Comparison of ENCODE assay signal across 11 cellular contexts in the genomic region with DNA sequence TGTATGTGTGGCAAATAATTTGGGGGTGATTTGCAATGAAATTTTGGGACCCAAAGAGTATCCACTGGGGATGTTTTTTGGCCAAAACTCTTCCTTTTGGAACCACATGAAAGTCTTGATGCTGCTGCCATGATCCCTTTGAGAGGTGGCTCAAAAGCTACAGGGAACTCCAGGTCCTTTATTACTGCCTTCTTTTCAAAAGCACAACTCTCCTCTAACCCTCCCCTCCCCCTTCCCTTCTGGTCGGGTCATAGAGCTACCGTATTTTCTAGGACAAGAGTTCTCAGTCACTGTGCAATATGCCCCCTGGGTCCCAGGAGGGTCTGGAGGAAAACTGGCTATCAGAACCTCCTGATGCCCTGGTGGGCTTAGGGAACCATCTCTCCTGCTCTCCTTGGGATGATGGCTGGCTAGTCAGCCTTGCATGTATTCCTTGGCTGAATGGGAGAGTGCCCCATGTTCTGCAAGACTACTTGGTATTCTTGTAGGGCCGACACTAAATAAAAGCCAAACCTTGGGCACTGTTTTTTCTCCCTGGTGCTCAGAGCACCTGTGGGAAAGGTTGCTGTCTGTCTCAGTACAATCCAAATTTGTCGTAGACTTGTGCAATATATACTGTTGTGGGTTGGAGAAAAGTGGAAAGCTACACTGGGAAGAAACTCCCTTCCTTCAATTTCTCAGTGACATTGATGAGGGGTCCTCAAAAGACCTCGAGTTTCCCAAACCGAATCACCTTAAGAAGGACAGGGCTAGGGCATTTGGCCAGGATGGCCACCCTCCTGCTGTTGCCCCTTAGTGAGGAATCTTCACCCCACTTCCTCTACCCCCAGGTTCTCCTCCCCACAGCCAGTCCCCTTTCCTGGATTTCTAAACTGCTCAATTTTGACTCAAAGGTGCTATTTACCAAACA. TPM values are rescaled to one million over a fixed set of nuclear protein-coding genes. Genes with fewer than 3 reads are reported as not detected.
DNase-seq lines count a peak whose midpoint lies in the region; ATAC-seq and TF ChIP-seq lines count a peak whose summit lies in the region.
"Had no signal": no experiment of that assay in that cellular context is flagged by ENCODE, and none has a peak within 500 bp of the region (broad histone marks: within the 10 kb centered on the region; RNA-seq: fewer than 3 reads in every experiment).

No MANE protein-coding gene starts in this region.

- intact Hi-C loops in stomach (cut with DNase I; ENCODE audit: low total_unique reads) = no loop called here

- H3K27me3 ChIP-seq in iPS-20b (ENCODE audit: insufficient read depth, low read length) (peaks cover 83% of the 10 kb centered on the region), stomach (no peaks in the 10 kb centered on the region)

- TF ChIP-seq EP300 in stomach (IDR thresholded peaks at IDR 0.05) = no peak

- no peaks in the 10 kb centered on the region for H3K27me3 Mint-ChIP-seq in activated T-cell treated with anti-CD3 and anti-CD28 coated beads, Interleukin-2, amount 50 U/mL, for 4 hours (ENCODE audit: low read depth)

- peak overlapping the region; percentile 99 for H3K4me3 Mint-ChIP-seq in activated T-cell treated with anti-CD3 and anti-CD28 coated beads, Interleukin-2, amount 50 U/mL, for 4 hours

- H3K9me3 Mint-ChIP-seq in activated T-cell treated with anti-CD3 and anti-CD28 coated beads, Interleukin-2, amount 50 U/mL, for 4 hours = no peaks in the 10 kb centered on the region

- H3K9ac ChIP-seq in iPS-20b (ENCODE audit: low read depth, low read length) = peak overlapping the region; percentile 6; the same call in 1 of the 2 replicates

- H3K4me1 ChIP-seq in iPS-20b (ENCODE audit: insufficient read depth, low read length) = peaks cover 23% of the 10 kb centered on the region
- peaks cover 25 to 64% (median 55%) of the 10 kb centered on the region in 4 donors for H3K4me1 ChIP-seq in stomach

- peaks cover 61% of the 10 kb centered on the region for H3K4me1 Mint-ChIP-seq in activated T-cell treated with anti-CD3 and anti-CD28 coated beads, Interleukin-2, amount 50 U/mL, for 4 hours (ENCODE audit: low read depth)

- no peak for TF ChIP-seq CTCF in stomach (IDR thresholded peaks at IDR 0.05)

- H3K36me3 Mint-ChIP-seq in activated T-cell treated with anti-CD3 and anti-CD28 coated beads, Interleukin-2, amount 50 U/mL, for 4 hours (ENCODE audit: insufficient read depth) = peaks cover 47% of the 10 kb centered on the region

- H3K9me3 ChIP-seq in iPS-20b (ENCODE audit: insufficient read depth, low read depth, low read length) (no peaks in the 10 kb centered on the region), stomach (no peaks in the 10 kb centered on the region)

- no peak for ATAC-seq in activated T-cell treated with anti-CD3 and anti-CD28 coated beads, Interleukin-2, amount 50 U/mL, for 4 hours
- no peak for ATAC-seq in left lobe of liver

- H3K4me3 ChIP-seq in iPS-20b (ENCODE audit: low read length) = peak overlapping the region; percentile 56
- H3K4me3 ChIP-seq in stomach = peak overlapping the region; percentile 76 to 99 (median 92)

- 20 to 44% (median 32%) methylated on average over 6 of the region's 6 CpGs for WGBS in stomach, 5 donors

- DNase-seq in NCI-H1092 treated with DMSO at 0.1 percent for 48 hours (lab: John Stamatoyannopoulos, UW) (peak; percentile 16), NCI-H1092 (lab: John Stamatoyannopoulos, UW) (no peak), stomach (no peak), NCI-H748 treated with DMSO at 0.1 percent for 48 hours (lab: John Stamatoyannopoulos, UW) (no peak), cerebellum (ENCODE audit: low spot score) (no peak), left lobe of liver (ENCODE audit: low spot score) (no peak)
- DNase-seq in activated T-cell treated with anti-CD3 and anti-CD28 coated beads, Interleukin-2, amount 50 U/mL, for 4 hours = no peak
- DNase-seq: foreskin fibroblast; stimulated activated CD8-positive, alpha-beta memory T cell treated with anti-CD3 and anti-CD28 coated beads, Interleukin-4, amount 100 ng/mL, for 48 hours had no signal

- no peak for TF ChIP-seq POLR2A in stomach (IDR thresholded peaks at IDR 0.05)

- H3K36me3 ChIP-seq in iPS-20b (ENCODE audit: insufficient read depth, low read depth, low read length) (no peaks in the 10 kb centered on the region), stomach (peaks cover 18 to 44% (median 43%) of the 10 kb centered on the region in 4 donors)

- H3K27ac ChIP-seq in iPS-20b (ENCODE audit: low read length) (no peak overlapping the region), stomach (peak overlapping the region; percentile 77 to 100 (median 97))
- H3K27ac ChIP-seq: 22Rv1 had no signal

RNA-seq across cellular contexts. Expression of gene BTG2, which starts 3.1 kb away (rescaled TPM):
- total RNA-seq in activated T-cell treated with anti-CD3 and anti-CD28 coated beads, Interleukin-2, amount 50 U/mL, for 4 hours = 100 to 1,000 TPM in 1 of 3 donors, 10 to 100 TPM in 2; 73.0 to 101 (median 80.5) TPM
- 100 to 1,000 TPM in 3 of 5 donors, 10 to 100 TPM in 2; 80.2 to 231 (median 113) TPM for total RNA-seq in stomach
- polyA plus RNA-seq in stomach = 10 to 100 TPM; 46.4 to 78.9 (median 58.6) TPM
- total RNA-seq in cerebellum = 17.4 TPM
- 2.8 TPM for total RNA-seq in left lobe of liver

RNA-seq across cellular contexts. Expression of gene FMOD, which starts 42.5 kb away (rescaled TPM):
- 1 to 10 TPM in 1 of 3 donors, under 1 TPM in 2; 0.19 to 1.1 (median 0.26) TPM for total RNA-seq in activated T-cell treated with anti-CD3 and anti-CD28 coated beads, Interleukin-2, amount 50 U/mL, for 4 hours
- total RNA-seq in stomach = 100 to 1,000 TPM in 1 of 5 donors, 10 to 100 TPM in 4; 14.7 to 422 (median 54.9) TPM
- 10 to 100 TPM; 30.1 to 39.7 (median 35.6) TPM for polyA plus RNA-seq in stomach
- total RNA-seq in cerebellum = 1.6 TPM
- total RNA-seq in left lobe of liver = 1.7 TPM
